ENCODE assay signal across 5 cellular contexts in the genomic region with DNA sequence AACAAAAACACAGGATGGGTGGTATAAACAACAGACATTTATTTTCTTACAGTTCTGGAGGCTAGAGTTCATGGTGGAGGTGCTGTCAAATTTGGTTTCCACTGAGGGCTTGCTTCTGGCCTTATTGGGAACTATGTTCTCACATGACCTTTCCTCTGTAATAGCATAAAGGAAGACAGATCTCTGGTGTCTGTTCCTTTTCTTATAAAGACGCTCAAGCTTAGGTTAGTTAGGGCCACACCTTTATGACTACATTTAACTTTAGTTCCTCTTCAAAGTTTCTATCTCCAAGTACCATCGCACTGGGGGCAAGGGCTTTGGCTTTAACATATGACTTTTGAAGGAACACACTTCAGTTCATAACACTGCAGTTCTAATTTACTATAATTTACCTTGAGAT.
"Had no signal": no experiment of that assay in that cellular context is flagged by ENCODE, and none has a peak within 500 bp of the region (broad histone marks: within the 10 kb centered on the region; RNA-seq: fewer than 3 reads in every experiment).

No MANE protein-coding gene starts in this region.

- H3K4me3 Mint-ChIP-seq: GM23338, H9 had no signal

- ATAC-seq: GM23338, HepG2 had no signal

- H3K4me1 Mint-ChIP-seq: GM23338 had no signal

- H3K9me3 Mint-ChIP-seq: GM23338, H9 had no signal

- DNase-seq: H9, HCEC 1CT had no signal

- H3K27me3 Mint-ChIP-seq: IgD-negative memory B cell had no signal

- H3K36me3 Mint-ChIP-seq: IgD-negative memory B cell had no signal

- H3K27ac Mint-ChIP-seq: GM23338, H9, IgD-negative memory B cell had no signal
